8 cellular contexts compared by ENCODE assay signal in the genomic region with DNA sequence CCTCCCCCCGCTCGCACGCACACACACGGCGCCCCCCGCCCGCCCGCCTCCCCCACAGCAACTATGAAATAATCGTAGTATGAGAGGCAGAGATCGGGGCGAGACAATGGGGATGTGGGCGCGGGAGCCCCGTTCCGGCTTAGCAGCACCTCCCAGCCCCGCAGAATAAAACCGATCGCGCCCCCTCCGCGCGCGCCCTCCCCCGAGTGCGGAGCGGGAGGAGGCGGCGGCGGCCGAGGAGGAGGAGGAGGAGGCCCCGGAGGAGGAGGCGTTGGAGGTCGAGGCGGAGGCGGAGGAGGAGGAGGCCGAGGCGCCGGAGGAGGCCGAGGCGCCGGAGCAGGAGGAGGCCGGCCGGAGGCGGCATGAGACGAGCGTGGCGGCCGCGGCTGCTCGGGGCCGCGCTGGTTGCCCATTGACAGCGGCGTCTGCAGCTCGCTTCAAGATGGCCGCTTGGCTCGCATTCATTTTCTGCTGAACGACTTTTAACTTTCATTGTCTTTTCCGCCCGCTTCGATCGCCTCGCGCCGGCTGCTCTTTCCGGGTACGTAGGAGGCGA. TPM values are rescaled to one million over a fixed set of nuclear protein-coding genes. Genes with fewer than 3 reads are reported as not detected.
DNase-seq lines count a peak whose midpoint lies in the region; ATAC-seq and TF ChIP-seq lines count a peak whose summit lies in the region.

No MANE protein-coding gene starts in this region.

- TF ChIP-seq CTCF in esophagus muscularis mucosa (IDR thresholded peaks at IDR 0.05): no peak
- no peak for TF ChIP-seq CTCF in thoracic aorta (IDR thresholded peaks at IDR 0.05)
- TF ChIP-seq CTCF in omental fat pad (IDR thresholded peaks at IDR 0.05): no peak

- DNase-seq in CD8-positive, alpha-beta memory T cell: peak; percentile 45 to 79 (median 72)
- no peak for DNase-seq in NT2/D1 (ENCODE audit: low read depth, low spot score)
- DNase-seq in activated T-helper 1 cell treated with anti-CD3 and anti-CD28 coated beads, Interleukin-12 subunit alpha, Interleukin-12 subunit beta, Interleukin-2, Interleukin-4 antibody, amounts not matched to agents 30 ng/mL and 10 ng/mL and 1 ng/mL, durations not matched to agents 14 hours and 24 hours and 36 hours (ENCODE audit: low spot score): peak; percentile 57
- DNase-seq in esophagus muscularis mucosa (ENCODE audit: extremely low spot score): no peak
- no peak for DNase-seq in thoracic aorta (ENCODE audit: low spot score)
- no peak for DNase-seq in omental fat pad (ENCODE audit: low spot score)

- peaks cover 0 to 19% (median 0%) of the 10 kb centered on the region in 3 donors for H3K36me3 Mint-ChIP-seq in CD8-positive, alpha-beta memory T cell
- peaks cover 28% of the 10 kb centered on the region for H3K36me3 Mint-ChIP-seq in activated T-helper 1 cell treated with anti-CD3 and anti-CD28 coated beads, Interleukin-12 subunit alpha, Interleukin-12 subunit beta, Interleukin-2, Interleukin-4 antibody, amounts not matched to agents 30 ng/mL and 10 ng/mL and 1 ng/mL, durations not matched to agents 14 hours and 24 hours and 36 hours (ENCODE audit: low read depth)

- H3K9me3 Mint-ChIP-seq in CD8-positive, alpha-beta memory T cell: peaks cover 0 to 4% (median 0%) of the 10 kb centered on the region in 5 donors
- H3K9me3 Mint-ChIP-seq in activated T-helper 1 cell treated with anti-CD3 and anti-CD28 coated beads, Interleukin-12 subunit alpha, Interleukin-12 subunit beta, Interleukin-2, Interleukin-4 antibody, amounts not matched to agents 30 ng/mL and 10 ng/mL and 1 ng/mL, durations not matched to agents 14 hours and 24 hours and 36 hours: no peaks in the 10 kb centered on the region

- peaks cover 49 to 71% (median 69%) of the 10 kb centered on the region in 3 donors for H3K4me1 Mint-ChIP-seq in CD8-positive, alpha-beta memory T cell
- H3K4me1 Mint-ChIP-seq in activated T-helper 1 cell treated with anti-CD3 and anti-CD28 coated beads, Interleukin-12 subunit alpha, Interleukin-12 subunit beta, Interleukin-2, Interleukin-4 antibody, amounts not matched to agents 30 ng/mL and 10 ng/mL and 1 ng/mL, durations not matched to agents 14 hours and 24 hours and 36 hours (ENCODE audit: low read depth): peaks cover 68% of the 10 kb centered on the region

- CTCF ChIA-PET in CD8-positive, alpha-beta memory T cell (lab: Charles Lee): interaction anchor here (0.8 kb wide), 1 partner anchor 9 kb away, joined by 3 read pairs; no protein-coding TSS in a partner anchor

- H3K27me3 Mint-ChIP-seq in CD8-positive, alpha-beta memory T cell: peaks cover 13 to 41% of the 10 kb centered on the region in 2 donors
- peaks cover 29% of the 10 kb centered on the region for H3K27me3 Mint-ChIP-seq in activated T-helper 1 cell treated with anti-CD3 and anti-CD28 coated beads, Interleukin-12 subunit alpha, Interleukin-12 subunit beta, Interleukin-2, Interleukin-4 antibody, amounts not matched to agents 30 ng/mL and 10 ng/mL and 1 ng/mL, durations not matched to agents 14 hours and 24 hours and 36 hours (ENCODE audit: insufficient read depth)

- H3K9ac ChIP-seq in NT2/D1 (ENCODE audit: insufficient read length, low read depth) (peak overlapping the region; percentile 77), muscle layer of colon (ENCODE audit: low read length) (no peak overlapping the region)

- no peaks in the 10 kb centered on the region for H3K9me3 ChIP-seq in CD8-positive, alpha-beta memory T cell (ENCODE audit: low read length)
- H3K9me3 ChIP-seq in NT2/D1 (ENCODE audit: insufficient read depth, low read length) (no peaks in the 10 kb centered on the region), esophagus muscularis mucosa (no peaks in the 10 kb centered on the region), muscle layer of colon (ENCODE audit: low read length) (no peaks in the 10 kb centered on the region), thoracic aorta (no peaks in the 10 kb centered on the region)

- peaks cover 20% of the 10 kb centered on the region for H3K27me3 ChIP-seq in CD8-positive, alpha-beta memory T cell (ENCODE audit: insufficient read depth, low read length, poor library complexity, severe bottlenecking)
- H3K27me3 ChIP-seq in NT2/D1 (ENCODE audit: insufficient read depth, insufficient read length) (peaks cover 76% of the 10 kb centered on the region), esophagus muscularis mucosa (no peaks in the 10 kb centered on the region), muscle layer of colon (ENCODE audit: control insufficient read depth in 1 of 2, insufficient read depth in 2 of 2, low read length in 2 of 2) (peaks cover 0 to 7% of the 10 kb centered on the region in 2 donors), thoracic aorta (replicated peaks; ENCODE audit: insufficient read depth) (no peaks in the 10 kb centered on the region)

- no peak for TF ChIP-seq EP300 in esophagus muscularis mucosa (IDR thresholded peaks at IDR 0.05)

- peak; percentile 26 for ATAC-seq in GM21526 (IDR thresholded peaks at IDR 0.05; ENCODE audit: low FRiP score, unreplicated experiment)
- no peak for ATAC-seq in thoracic aorta (ENCODE audit: insufficient number of reproducible peaks, low FRiP score, low read depth)
- ATAC-seq in omental fat pad (ENCODE audit: low FRiP score): no peak

- no peaks in the 10 kb centered on the region for H3K36me3 ChIP-seq in CD8-positive, alpha-beta memory T cell (ENCODE audit: insufficient read depth, low read length)
- no peaks in the 10 kb centered on the region for H3K36me3 ChIP-seq in NT2/D1 (ENCODE audit: insufficient read depth, insufficient read length, low read length)
- no peaks in the 10 kb centered on the region for H3K36me3 ChIP-seq in esophagus muscularis mucosa
- H3K36me3 ChIP-seq in muscle layer of colon (ENCODE audit: insufficient read depth, low read length): no peaks in the 10 kb centered on the region
- no peaks in the 10 kb centered on the region for H3K36me3 ChIP-seq in thoracic aorta

- H3K4me3 Mint-ChIP-seq in CD8-positive, alpha-beta memory T cell: peak overlapping the region; percentile 81 to 98 (median 85)
- H3K4me3 Mint-ChIP-seq in activated T-helper 1 cell treated with anti-CD3 and anti-CD28 coated beads, Interleukin-12 subunit alpha, Interleukin-12 subunit beta, Interleukin-2, Interleukin-4 antibody, amounts not matched to agents 30 ng/mL and 10 ng/mL and 1 ng/mL, durations not matched to agents 14 hours and 24 hours and 36 hours: peak overlapping the region; percentile 85

- WGBS in esophagus muscularis mucosa: under 1% methylated on average over 48 of the region's 68 CpGs

- peak overlapping the region in 6 of 8 donors; percentile 60 to 96 (median 79) for H3K27ac Mint-ChIP-seq in CD8-positive, alpha-beta memory T cell
- peak overlapping the region; percentile 86 for H3K27ac Mint-ChIP-seq in activated T-helper 1 cell treated with anti-CD3 and anti-CD28 coated beads, Interleukin-12 subunit alpha, Interleukin-12 subunit beta, Interleukin-2, Interleukin-4 antibody, amounts not matched to agents 30 ng/mL and 10 ng/mL and 1 ng/mL, durations not matched to agents 14 hours and 24 hours and 36 hours

- peaks cover 57% of the 10 kb centered on the region for H3K4me1 ChIP-seq in CD8-positive, alpha-beta memory T cell (ENCODE audit: insufficient read depth, low read length)
- H3K4me1 ChIP-seq in NT2/D1 (ENCODE audit: insufficient read depth, insufficient read length): no peaks in the 10 kb centered on the region
- peaks cover 55 to 75% (median 68%) of the 10 kb centered on the region in 4 donors for H3K4me1 ChIP-seq in esophagus muscularis mucosa
- H3K4me1 ChIP-seq in muscle layer of colon (ENCODE audit: insufficient read depth, low read length): peaks cover 63% of the 10 kb centered on the region
- H3K4me1 ChIP-seq in thoracic aorta (ENCODE audit: control insufficient read depth in 1 of 2, low read depth in 2 of 2): peaks cover 27 to 55% of the 10 kb centered on the region in 2 donors

- H3K27ac ChIP-seq in CD8-positive, alpha-beta memory T cell (ENCODE audit: low read depth, low read length): peak overlapping the region; percentile 52
- H3K27ac ChIP-seq in esophagus muscularis mucosa (replicated peaks in 1 of 4) (peak overlapping the region; percentile 96 to 99 (median 98)), muscle layer of colon (ENCODE audit: low read depth, low read length) (peak overlapping the region; percentile 96), thoracic aorta (peak overlapping the region; percentile 90 to 92)

- POLR2A ChIA-PET in CD8-positive, alpha-beta memory T cell (lab: Charles Lee): interaction anchor here (1.0 to 2.5 kb wide), 5 partner anchors 19 to 125 kb away, joined by 3 to 13 read pairs (median 4); no protein-coding TSS in a partner anchor

- TF ChIP-seq POLR2A in esophagus muscularis mucosa (IDR thresholded peaks at IDR 0.05; ENCODE audit: low read depth): peak; percentile 22

- peak overlapping the region; percentile 52 for H3K4me3 ChIP-seq in CD8-positive, alpha-beta memory T cell (ENCODE audit: low read length)
- H3K4me3 ChIP-seq in NT2/D1 (ENCODE audit: insufficient read length, low read depth) (peak overlapping the region; percentile 51), esophagus muscularis mucosa (peak overlapping the region; percentile 90 to 99 (median 92)), muscle layer of colon (ENCODE audit: low read depth in 1 of 2, low read length in 2 of 2) (peak overlapping the region; percentile 62 to 70), thoracic aorta (peak overlapping the region; percentile 98)

- intact Hi-C loops in activated T-helper 1 cell treated with anti-CD3 and anti-CD28 coated beads, Interleukin-12 subunit alpha, Interleukin-12 subunit beta, Interleukin-2, Interleukin-4 antibody, amounts not matched to agents 30 ng/mL and 10 ng/mL and 1 ng/mL, durations not matched to agents 14 hours and 24 hours and 36 hours (cut with micrococcal nuclease): loop anchor here (1.0 to 5.0 kb wide), 4 partner anchors 74 to 789 kb away; a partner anchor contains a TSS
- intact Hi-C loops in esophagus muscularis mucosa (cut with DNase I): loop anchor here (5.0 to 10.0 kb wide), 3 partner anchors 69 to 394 kb away; a partner anchor contains a TSS

RNA-seq across cellular contexts. Expression of a gene that starts 0.3 kb away (rescaled TPM):
- total RNA-seq in CD8-positive, alpha-beta memory T cell: 10 to 100 TPM; 87.8 to 97.3 TPM
- polyA plus RNA-seq in CD8-positive, alpha-beta memory T cell: 39.3 TPM
- total RNA-seq in activated T-helper 1 cell treated with anti-CD3 and anti-CD28 coated beads, Interleukin-12 subunit alpha, Interleukin-12 subunit beta, Interleukin-2, Interleukin-4 antibody, amounts not matched to agents 30 ng/mL and 10 ng/mL and 1 ng/mL, durations not matched to agents 14 hours and 24 hours and 36 hours: 59.3 and 66.5 TPM in 2 replicates
- total RNA-seq in esophagus muscularis mucosa (100 to 1,000 TPM in 2 of 4 donors, 10 to 100 TPM in 2; 74.4 to 106 (median 89.4) TPM), thoracic aorta (10 to 100 TPM; 55.9 to 79.4 TPM), omental fat pad (10 to 100 TPM; 55.4 to 76.1 (median 62.6) TPM)

RNA-seq across cellular contexts. Expression of a gene that starts 5.0 kb away (rescaled TPM):
- total RNA-seq in CD8-positive, alpha-beta memory T cell: 10 to 100 TPM; 80.2 to 80.4 TPM
- polyA plus RNA-seq in CD8-positive, alpha-beta memory T cell: 61.4 TPM
- 78.7 and 84.4 TPM in 2 replicates for total RNA-seq in activated T-helper 1 cell treated with anti-CD3 and anti-CD28 coated beads, Interleukin-12 subunit alpha, Interleukin-12 subunit beta, Interleukin-2, Interleukin-4 antibody, amounts not matched to agents 30 ng/mL and 10 ng/mL and 1 ng/mL, durations not matched to agents 14 hours and 24 hours and 36 hours
- total RNA-seq in esophagus muscularis mucosa: 10 to 100 TPM; 25.5 to 41.1 (median 31.5) TPM
- total RNA-seq in thoracic aorta: 10 to 100 TPM; 12.6 to 90.4 TPM
- 10 to 100 TPM; 17.8 to 31.9 (median 26.7) TPM for total RNA-seq in omental fat pad

RNA-seq across cellular contexts. Expression of a gene that starts 24.1 kb away (rescaled TPM):
- total RNA-seq in CD8-positive, alpha-beta memory T cell: under 1 TPM in 1 of 2 experiments, not detected in 1; 0.22 TPM
- polyA plus RNA-seq in CD8-positive, alpha-beta memory T cell: not detected
- 0.18 TPM in 1 of 2 replicates, not detected in the other for total RNA-seq in activated T-helper 1 cell treated with anti-CD3 and anti-CD28 coated beads, Interleukin-12 subunit alpha, Interleukin-12 subunit beta, Interleukin-2, Interleukin-4 antibody, amounts not matched to agents 30 ng/mL and 10 ng/mL and 1 ng/mL, durations not matched to agents 14 hours and 24 hours and 36 hours
- total RNA-seq in esophagus muscularis mucosa (under 1 TPM in 1 of 4 donors, not detected in 3; 0.19 TPM), thoracic aorta (not detected), omental fat pad (not detected)

Comparison
In these comparisons a context has a peak if more than half of its experiments do, and no peak if none do; other contexts are left out.
1. DNase-seq: peak in CD8-positive, alpha-beta memory T cell (5 of 5) and activated T-helper 1 cell treated with anti-CD3 and anti-CD28 coated beads, Interleukin-12 subunit alpha, Interleukin-12 subunit beta, Interleukin-2, Interleukin-4 antibody, amounts not matched to agents 30 ng/mL and 10 ng/mL and 1 ng/mL, durations not matched to agents 14 hours and 24 hours and 36 hours (single experiment); none in NT2/D1 (single experiment), esophagus muscularis mucosa (single experiment), thoracic aorta (single experiment) and omental fat pad (single experiment).
2. Peak in every context shown above with its lines, with median percentiles within 50 percentile points of each other: H3K27ac ChIP-seq and H3K4me3 ChIP-seq.